In genomic region chr20:13022401-13023170, GRCh38 we compare ENCODE assay signal across 13 cellular contexts.
A peak's percentile ranks its signal among the peaks of the same experiment; 100 is the strongest.
DNase-seq lines count a peak whose midpoint lies in the region; ATAC-seq and TF ChIP-seq lines count a peak whose summit lies in the region.
"Had no signal": no experiment of that assay in that cellular context is flagged by ENCODE, and none has a peak within 500 bp of the region (broad histone marks: within the 10 kb centered on the region; RNA-seq: fewer than 3 reads in every experiment).

No MANE protein-coding gene starts in this region.

- H3K9me3 ChIP-seq in adipocyte (ENCODE audit: control insufficient read depth, low read length) = peaks cover 13% of the 10 kb centered on the region

- no peak overlapping the region for H3K4me3 ChIP-seq in adipocyte (ENCODE audit: low read length)
- H3K4me3 ChIP-seq in foreskin fibroblast (ENCODE audit: low read depth in 1 of 2, low read length in 2 of 2) = no peak overlapping the region
- H3K4me3 ChIP-seq: left ventricle myocardium inferior had no signal

- no peak overlapping the region for H3K9ac ChIP-seq in adipocyte (ENCODE audit: low read length)

- no peaks in the 10 kb centered on the region for H3K36me3 ChIP-seq in adipocyte (ENCODE audit: control insufficient read depth, insufficient read depth, low read length, severe bottlenecking)
- H3K36me3 ChIP-seq: left ventricle myocardium inferior had no signal

- peak; percentile 5 to 72 for DNase-seq in NCI-H524 (lab: John Stamatoyannopoulos, UW)
- no peak for DNase-seq in NCI-H524 treated with DMSO at 0.1 percent for 48 hours (lab: John Stamatoyannopoulos, UW)
- DNase-seq in adipocyte (ENCODE audit: low read depth) = peak; percentile 33
- peak; percentile 81 to 91 for DNase-seq in foreskin fibroblast
- peak; percentile 73 for DNase-seq in stromal cell of bone marrow (ENCODE audit: low read depth)
- DNase-seq in amniotic stem cell (lab: John Stamatoyannopoulos, UW) = no peak
- DNase-seq in NCI-H2171 treated with DMSO at 0.1 percent for 48 hours (lab: John Stamatoyannopoulos, UW) = no peak
- DNase-seq: activated CD8-positive, alpha-beta T cell treated with anti-CD3 and anti-CD28 coated beads, Interleukin-2, amount 10 ng/mL, durations not matched to agents 7 days and 5 days; DMS 273 treated with DMSO at 0.1 percent for 48 hours; Karpas-422; left ventricle myocardium inferior had no signal

- no peaks in the 10 kb centered on the region for H3K27me3 ChIP-seq in adipocyte (replicated peaks; ENCODE audit: control insufficient read depth, insufficient read depth, low read length)

- H3K4me1 ChIP-seq in adipocyte (ENCODE audit: control insufficient read depth, insufficient read depth, low read length) = peaks cover 6% of the 10 kb centered on the region
- H3K4me1 ChIP-seq: left ventricle myocardium inferior had no signal

- TF ChIP-seq CTCF in foreskin fibroblast (IDR thresholded peaks at IDR 0.05; ENCODE audit: low read depth, low read length) = no peak

- no peak for ATAC-seq in GM21515 (IDR thresholded peaks at IDR 0.05; ENCODE audit: unreplicated experiment)
- ATAC-seq: activated CD8-positive, alpha-beta T cell treated with anti-CD3 and anti-CD28 coated beads, Interleukin-2, amount 10 ng/mL, durations not matched to agents 7 days and 5 days; Panc1 had no signal

Comparison
In these comparisons a context has a peak if more than half of its experiments do, and no peak if none do; other contexts are left out.
1. DNase-seq: peak in NCI-H524 (2 of 2), adipocyte (single experiment), foreskin fibroblast (2 of 2) and stromal cell of bone marrow (single experiment); none in NCI-H524 treated with DMSO at 0.1 percent for 48 hours (single experiment), amniotic stem cell (single experiment) and NCI-H2171 treated with DMSO at 0.1 percent for 48 hours (single experiment).